ENCODE assay signal across 19 cellular contexts in the genomic region with DNA sequence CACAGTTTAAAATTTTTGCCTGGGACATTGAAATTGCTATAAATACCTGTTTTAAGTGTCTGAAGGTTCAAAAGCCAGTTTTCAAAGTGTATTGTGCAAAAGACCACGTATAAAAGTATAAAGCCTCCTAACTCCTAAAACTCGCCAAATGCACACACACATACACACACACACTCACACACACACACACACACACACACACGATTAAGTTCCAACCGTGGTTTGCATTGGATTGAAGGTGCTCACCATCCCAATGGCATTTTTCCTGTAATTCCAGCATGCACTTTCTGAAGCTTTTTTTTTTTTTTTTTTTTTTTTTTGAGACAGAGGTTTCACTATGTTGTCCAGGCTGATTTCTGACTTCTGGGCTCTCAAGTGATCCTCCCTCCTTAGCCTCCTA.
"Had no signal": no experiment of that assay in that cellular context is flagged by ENCODE, and none has a peak within 500 bp of the region (broad histone marks: within the 10 kb centered on the region; RNA-seq: fewer than 3 reads in every experiment).

No MANE protein-coding gene starts in this region.

- H3K27ac ChIP-seq: SJSA1 had no signal

- H3K27ac Mint-ChIP-seq: activated CD8-positive, alpha-beta T cell treated with anti-CD3 and anti-CD28 coated beads for 36 hours; activated naive CD4-positive, alpha-beta T cell treated with anti-CD3 and anti-CD28 coated beads for 36 hours; activated naive CD8-positive, alpha-beta T cell treated with anti-CD3 and anti-CD28 coated beads for 36 hours had no signal

- H3K9me3 Mint-ChIP-seq: activated CD8-positive, alpha-beta T cell treated with anti-CD3 and anti-CD28 coated beads for 36 hours; activated naive CD4-positive, alpha-beta T cell treated with anti-CD3 and anti-CD28 coated beads for 36 hours; activated naive CD8-positive, alpha-beta T cell treated with anti-CD3 and anti-CD28 coated beads for 36 hours had no signal

- DNase-seq: activated CD4-positive, alpha-beta T cell treated with anti-CD3 and anti-CD28 coated beads for 4 hours; activated CD8-positive, alpha-beta memory T cell treated with anti-CD3 and anti-CD28 coated beads, Interleukin-2, amount 50 U/mL, for 4 hours; activated CD8-positive, alpha-beta T cell treated with anti-CD3 and anti-CD28 coated beads for 36 hours; activated naive CD4-positive, alpha-beta T cell treated with anti-CD3 and anti-CD28 coated beads for 36 hours; activated naive CD8-positive, alpha-beta T cell treated with anti-CD3 and anti-CD28 coated beads for 36 hours; cerebellar nuclear complex; KG1; NCI-H1436; NCI-H1694 treated with DMSO at 0.1 percent for 48 hours; NCI-H2029 treated with DMSO at 0.1 percent for 48 hours; NCI-H345; NCI-H510A; NCI-H526 treated with DMSO at 0.1 percent for 48 hours; PC-3; SHP77; SW 1271 had no signal

- H3K27me3 ChIP-seq: SJSA1 had no signal

- H3K4me3 Mint-ChIP-seq: activated CD8-positive, alpha-beta T cell treated with anti-CD3 and anti-CD28 coated beads for 36 hours; activated naive CD4-positive, alpha-beta T cell treated with anti-CD3 and anti-CD28 coated beads for 36 hours; activated naive CD8-positive, alpha-beta T cell treated with anti-CD3 and anti-CD28 coated beads for 36 hours had no signal

- H3K4me3 ChIP-seq: SJSA1 had no signal

- ATAC-seq: activated CD4-positive, CD25-positive, alpha-beta regulatory T cell treated with anti-CD3 and anti-CD28 coated beads, Interleukin-2, amount 50 U/mL, for 24 hours; activated CD8-positive, alpha-beta T cell treated with anti-CD3 and anti-CD28 coated beads for 36 hours; PC-3; SK-N-SH treated with all-trans-retinoic acid at 6 μM for 48 hours had no signal
